In genomic region chr2:99656938-99657337, GRCh38 we compare ENCODE assay signal across 18 cellular contexts.
DNase-seq lines count a peak whose midpoint lies in the region; ATAC-seq and TF ChIP-seq lines count a peak whose summit lies in the region.
"Had no signal": no experiment of that assay in that cellular context is flagged by ENCODE, and none has a peak within 500 bp of the region (broad histone marks: within the 10 kb centered on the region; RNA-seq: fewer than 3 reads in every experiment).

No MANE protein-coding gene starts in this region.

- H3K27ac ChIP-seq in gastroesophageal sphincter, result peak overlapping the region in 2 of 4 donors; percentile 11 to 37
- no peak overlapping the region for H3K27ac ChIP-seq in prostate gland
- H3K27ac ChIP-seq: A549 had no signal

- WGBS in gastroesophageal sphincter (ENCODE audit: low coverage in 1 of 2), 2 donors, result 28 to 55% methylated on average over 5 of the region's 5 CpGs
- 10% methylated on average over 5 of the region's 5 CpGs for WGBS in prostate gland

- in situ Hi-C loops in KBM-7 (cut with MboI; ENCODE audit: low pct_unique_long_range_greater_than_20kb, low sequenced_read_pairs), result no loop called here

- H3K36me3 ChIP-seq in BE2C (no peaks in the 10 kb centered on the region), gastroesophageal sphincter (no peaks in the 10 kb centered on the region), prostate gland (no peaks in the 10 kb centered on the region)

- DNase-seq in BE2C (peak; percentile 66), SK-N-DZ (ENCODE audit: low spot score) (peak; percentile 50), prostate gland (ENCODE audit: low spot score) (peak; percentile 48), inferior parietal cortex (ENCODE audit: extremely low spot score) (no peak), NCI-H345 (lab: John Stamatoyannopoulos, UW) (no peak), KBM-7 (no peak), Kasumi-1 (lab: John Stamatoyannopoulos, UW) (no peak)
- DNase-seq: activated CD4-positive, alpha-beta T cell treated with anti-CD3 and anti-CD28 coated beads, Interleukin-2, amount 10 ng/mL, durations not matched to agents 7 days and 5 days; effector CD8-positive, alpha-beta T cell; MM.1S; NCI-H146; NCI-H2171; NCI-H748 treated with DMSO at 0.1 percent for 48 hours had no signal

- H3K9me3 ChIP-seq in BE2C (no peaks in the 10 kb centered on the region), gastroesophageal sphincter (no peaks in the 10 kb centered on the region), prostate gland (no peaks in the 10 kb centered on the region)
- H3K9me3 ChIP-seq: A549 had no signal

- ATAC-seq in gastroesophageal sphincter, result peak; percentile 29
- ATAC-seq: A549; activated naive CD4-positive, alpha-beta T cell treated with anti-CD3 and anti-CD28 coated beads, Interleukin-2, amount 50 U/mL, for 72 hours; activated T-helper 17 cell treated with anti-CD3 and anti-CD28 coated beads, Interleukin-2, amount 50 U/mL, for 72 hours; esophagus mucosa had no signal

- H3K4me3 ChIP-seq in BE2C (ENCODE audit: low read depth, low read length), result no peak overlapping the region
- H3K4me3 ChIP-seq in gastroesophageal sphincter, result no peak overlapping the region
- no peak overlapping the region for H3K4me3 ChIP-seq in prostate gland
- H3K4me3 ChIP-seq: A549 had no signal

- intact Hi-C loops in prostate gland (cut with DNase I), result loop anchor here (5.0 kb wide), 1 partner anchor 555 kb away; no protein-coding TSS in a partner anchor

- TF ChIP-seq CTCF in BE2C (IDR thresholded peaks at IDR 0.05; ENCODE audit: low read depth, low read length), result no peak
- TF ChIP-seq CTCF in gastroesophageal sphincter (IDR thresholded peaks at IDR 0.05), result no peak
- no peak for TF ChIP-seq CTCF in prostate gland (IDR thresholded peaks at IDR 0.05)

- TF ChIP-seq POLR2A in gastroesophageal sphincter (IDR thresholded peaks at IDR 0.05) (no peak), prostate gland (IDR thresholded peaks at IDR 0.05) (no peak)

- TF ChIP-seq EP300 in gastroesophageal sphincter (IDR thresholded peaks at IDR 0.05), result no peak

- peaks cover 12% of the 10 kb centered on the region for H3K4me1 ChIP-seq in BE2C
- H3K4me1 ChIP-seq in gastroesophageal sphincter, result peaks cover 0 to 20% (median 0%) of the 10 kb centered on the region in 3 donors
- H3K4me1 ChIP-seq in prostate gland (replicated peaks), result peaks cover 7% of the 10 kb centered on the region
- H3K4me1 ChIP-seq: A549 had no signal

- no peaks in the 10 kb centered on the region for H3K27me3 ChIP-seq in BE2C
- no peaks in the 10 kb centered on the region for H3K27me3 ChIP-seq in gastroesophageal sphincter
- no peaks in the 10 kb centered on the region for H3K27me3 ChIP-seq in prostate gland (replicated peaks; ENCODE audit: insufficient read depth)

Comparison
In these comparisons a context has a peak if more than half of its experiments do, and no peak if none do; other contexts are left out.
1. DNase-seq: peak in BE2C (single experiment), SK-N-DZ (single experiment) and prostate gland (single experiment); none in inferior parietal cortex (single experiment), NCI-H345 (single experiment), KBM-7 (single experiment) and Kasumi-1 (0 of 2).